2 cellular contexts compared by ENCODE assay signal in the genomic region with DNA sequence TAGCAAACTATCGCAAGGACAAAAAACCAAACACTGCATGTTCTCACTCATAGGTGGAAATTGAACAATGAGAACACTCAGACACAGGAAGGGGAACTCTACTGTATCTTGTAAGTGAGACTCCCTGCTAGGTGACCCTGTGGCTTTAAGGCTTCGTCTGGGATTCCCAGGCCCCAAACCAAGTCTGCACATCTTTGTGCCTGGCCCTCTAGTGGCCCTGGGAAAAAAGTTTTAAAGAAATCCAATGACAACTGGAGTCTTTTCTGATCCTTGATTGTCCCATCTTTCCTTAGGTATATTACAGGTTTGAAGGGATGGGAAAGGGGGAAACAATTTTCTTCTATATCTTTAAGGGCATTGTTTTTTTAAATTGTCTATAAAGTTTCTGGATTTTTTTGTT.
TF ChIP-seq lines count a peak whose summit lies in the region.

No MANE protein-coding gene starts in this region.

TF ChIP-seq in Ishikawa, 13 proteins besides CTCF, POLR2A, EP300 and RAD21:
- no peak for TF ChIP-seq TEAD4 (IDR thresholded peaks at IDR 0.05)
- TF ChIP-seq EGR1 (IDR thresholded peaks at IDR 0.05), result no peak
- TF ChIP-seq TCF12 (IDR thresholded peaks at IDR 0.05; ENCODE audit: low read depth), result no peak
- TF ChIP-seq FOXM1 (IDR thresholded peaks at IDR 0.05; ENCODE audit: borderline replicate concordance, low read depth), result no peak
- no peak for TF ChIP-seq CEBPB (IDR thresholded peaks at IDR 0.05)
- TF ChIP-seq, protein P1, sequence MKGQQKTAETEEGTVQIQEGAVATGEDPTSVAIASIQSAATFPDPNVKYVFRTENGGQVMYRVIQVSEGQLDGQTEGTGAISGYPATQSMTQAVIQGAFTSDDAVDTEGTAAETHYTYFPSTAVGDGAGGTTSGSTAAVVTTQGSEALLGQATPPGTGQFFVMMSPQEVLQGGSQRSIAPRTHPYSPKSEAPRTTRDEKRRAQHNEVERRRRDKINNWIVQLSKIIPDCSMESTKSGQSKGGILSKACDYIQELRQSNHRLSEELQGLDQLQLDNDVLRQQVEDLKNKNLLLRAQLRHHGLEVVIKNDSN (IDR thresholded peaks at IDR 0.05), result no peak
- no peak for TF ChIP-seq CREB1 (IDR thresholded peaks at IDR 0.05; ENCODE audit: low read depth)
- TF ChIP-seq, protein P2, sequence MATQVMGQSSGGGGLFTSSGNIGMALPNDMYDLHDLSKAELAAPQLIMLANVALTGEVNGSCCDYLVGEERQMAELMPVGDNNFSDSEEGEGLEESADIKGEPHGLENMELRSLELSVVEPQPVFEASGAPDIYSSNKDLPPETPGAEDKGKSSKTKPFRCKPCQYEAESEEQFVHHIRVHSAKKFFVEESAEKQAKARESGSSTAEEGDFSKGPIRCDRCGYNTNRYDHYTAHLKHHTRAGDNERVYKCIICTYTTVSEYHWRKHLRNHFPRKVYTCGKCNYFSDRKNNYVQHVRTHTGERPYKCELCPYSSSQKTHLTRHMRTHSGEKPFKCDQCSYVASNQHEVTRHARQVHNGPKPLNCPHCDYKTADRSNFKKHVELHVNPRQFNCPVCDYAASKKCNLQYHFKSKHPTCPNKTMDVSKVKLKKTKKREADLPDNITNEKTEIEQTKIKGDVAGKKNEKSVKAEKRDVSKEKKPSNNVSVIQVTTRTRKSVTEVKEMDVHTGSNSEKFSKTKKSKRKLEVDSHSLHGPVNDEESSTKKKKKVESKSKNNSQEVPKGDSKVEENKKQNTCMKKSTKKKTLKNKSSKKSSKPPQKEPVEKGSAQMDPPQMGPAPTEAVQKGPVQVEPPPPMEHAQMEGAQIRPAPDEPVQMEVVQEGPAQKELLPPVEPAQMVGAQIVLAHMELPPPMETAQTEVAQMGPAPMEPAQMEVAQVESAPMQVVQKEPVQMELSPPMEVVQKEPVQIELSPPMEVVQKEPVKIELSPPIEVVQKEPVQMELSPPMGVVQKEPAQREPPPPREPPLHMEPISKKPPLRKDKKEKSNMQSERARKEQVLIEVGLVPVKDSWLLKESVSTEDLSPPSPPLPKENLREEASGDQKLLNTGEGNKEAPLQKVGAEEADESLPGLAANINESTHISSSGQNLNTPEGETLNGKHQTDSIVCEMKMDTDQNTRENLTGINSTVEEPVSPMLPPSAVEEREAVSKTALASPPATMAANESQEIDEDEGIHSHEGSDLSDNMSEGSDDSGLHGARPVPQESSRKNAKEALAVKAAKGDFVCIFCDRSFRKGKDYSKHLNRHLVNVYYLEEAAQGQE (IDR thresholded peaks at IDR 0.05; ENCODE audit: low read depth), result no peak
- no peak for TF ChIP-seq TAF1 (IDR thresholded peaks at IDR 0.05; ENCODE audit: low read depth)
- TF ChIP-seq, protein P3, sequence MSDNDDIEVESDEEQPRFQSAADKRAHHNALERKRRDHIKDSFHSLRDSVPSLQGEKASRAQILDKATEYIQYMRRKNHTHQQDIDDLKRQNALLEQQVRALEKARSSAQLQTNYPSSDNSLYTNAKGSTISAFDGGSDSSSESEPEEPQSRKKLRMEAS (IDR thresholded peaks at IDR 0.05), result no peak
- no peak for TF ChIP-seq NFIC (IDR thresholded peaks at IDR 0.05)
TF ChIP-seq in Ishikawa: peak in this region for 0.

TF ChIP-seq in K562, 482 proteins besides CTCF, POLR2A, EP300 and RAD21:
- TF ChIP-seq JUND (IDR thresholded peaks at IDR 0.05; ENCODE audit: borderline replicate concordance, low read depth, low read length) (no peak), JUND (tag; IDR thresholded peaks at IDR 0.05; ENCODE audit: borderline replicate concordance, low read depth, low read length) (no peak), MCM7 (IDR thresholded peaks at IDR 0.05) (no peak), ZNF197 (CRISPR knock-in tag; IDR thresholded peaks at IDR 0.05; ENCODE audit: low read depth) (no peak), ZNF282 (CRISPR knock-in tag; IDR thresholded peaks at IDR 0.05) (no peak), HDGF (IDR thresholded peaks at IDR 0.05) (no peak), CBFA2T3 (IDR thresholded peaks at IDR 0.05) (no peak)
- TF ChIP-seq, protein P4, sequence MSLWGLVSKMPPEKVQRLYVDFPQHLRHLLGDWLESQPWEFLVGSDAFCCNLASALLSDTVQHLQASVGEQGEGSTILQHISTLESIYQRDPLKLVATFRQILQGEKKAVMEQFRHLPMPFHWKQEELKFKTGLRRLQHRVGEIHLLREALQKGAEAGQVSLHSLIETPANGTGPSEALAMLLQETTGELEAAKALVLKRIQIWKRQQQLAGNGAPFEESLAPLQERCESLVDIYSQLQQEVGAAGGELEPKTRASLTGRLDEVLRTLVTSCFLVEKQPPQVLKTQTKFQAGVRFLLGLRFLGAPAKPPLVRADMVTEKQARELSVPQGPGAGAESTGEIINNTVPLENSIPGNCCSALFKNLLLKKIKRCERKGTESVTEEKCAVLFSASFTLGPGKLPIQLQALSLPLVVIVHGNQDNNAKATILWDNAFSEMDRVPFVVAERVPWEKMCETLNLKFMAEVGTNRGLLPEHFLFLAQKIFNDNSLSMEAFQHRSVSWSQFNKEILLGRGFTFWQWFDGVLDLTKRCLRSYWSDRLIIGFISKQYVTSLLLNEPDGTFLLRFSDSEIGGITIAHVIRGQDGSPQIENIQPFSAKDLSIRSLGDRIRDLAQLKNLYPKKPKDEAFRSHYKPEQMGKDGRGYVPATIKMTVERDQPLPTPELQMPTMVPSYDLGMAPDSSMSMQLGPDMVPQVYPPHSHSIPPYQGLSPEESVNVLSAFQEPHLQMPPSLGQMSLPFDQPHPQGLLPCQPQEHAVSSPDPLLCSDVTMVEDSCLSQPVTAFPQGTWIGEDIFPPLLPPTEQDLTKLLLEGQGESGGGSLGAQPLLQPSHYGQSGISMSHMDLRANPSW (CRISPR knock-in tag; IDR thresholded peaks at IDR 0.05), result no peak
